ENCODE assay signal across 15 cellular contexts in the genomic region with DNA sequence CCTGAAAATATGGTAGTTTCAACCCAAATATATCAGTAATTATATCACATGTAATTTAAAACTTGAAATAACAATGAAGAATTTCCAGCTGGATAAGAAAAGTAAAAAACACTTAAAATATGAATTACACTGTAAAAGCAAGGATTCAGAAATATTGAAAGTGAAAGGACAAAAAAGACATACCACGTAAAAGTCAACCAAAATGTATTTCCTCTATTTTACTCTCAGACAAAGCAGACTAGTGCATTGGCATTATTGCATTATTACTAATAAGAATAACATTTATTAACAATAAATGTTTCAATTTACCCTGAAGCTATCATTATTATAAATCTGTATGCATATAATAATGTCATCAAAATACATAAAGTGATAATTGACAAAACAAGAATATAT.
A peak's percentile ranks its signal among the peaks of the same experiment; 100 is the strongest.
DNase-seq lines count a peak whose midpoint lies in the region; ATAC-seq, FAIRE-seq and TF ChIP-seq lines count a peak whose summit lies in the region.
"Had no signal": no experiment of that assay in that cellular context is flagged by ENCODE, and none has a peak within 500 bp of the region (broad histone marks: within the 10 kb centered on the region; RNA-seq: fewer than 3 reads in every experiment).

No MANE protein-coding gene starts in this region.

- POLR2A ChIA-PET in GM12878 (lab: Charles Lee), result interaction anchor here (1.0 kb wide), 1 partner anchor 226 kb away, joined by 3 read pairs; no protein-coding TSS in a partner anchor

- RAD21 ChIA-PET in GM12878 (lab: Charles Lee; ENCODE audit: unreplicated experiment), result interaction anchor here (0.7 to 1.4 kb wide), 9 partner anchors 12 to 445 kb away, joined by 3 to 5 read pairs (median 3); a partner anchor contains a TSS

- peak overlapping the region; percentile 33; the same call in 1 of the 2 replicates for H3K4me2 ChIP-seq in GM12878 (ENCODE audit: control insufficient read depth, insufficient read depth)
- H3K4me2 ChIP-seq: neural progenitor cell had no signal

- no peak overlapping the region; the same call in 1 of the 2 replicates for H2AFZ ChIP-seq in GM12878 (ENCODE audit: control insufficient read depth, low read depth, low read length)

- no peaks in the 10 kb centered on the region for H4K20me1 ChIP-seq in GM12878 (ENCODE audit: control insufficient read depth, insufficient read depth)

- H3K4me1 ChIP-seq in GM12878 (ENCODE audit: control insufficient read depth, insufficient read depth, low read length), result peaks cover 9% of the 10 kb centered on the region
- H3K4me1 ChIP-seq: neural progenitor cell, tibial artery had no signal

- CTCF ChIA-PET in GM12878 (lab: Yijun Ruan, JAX), result interaction anchor here (0.8 to 1.5 kb wide), 9 partner anchors 9 to 456 kb away, joined by 3 to 4 read pairs (median 3); no protein-coding TSS in a partner anchor

- intact Hi-C loops in GM12878 (cut with micrococcal nuclease; ENCODE audit: unreplicated experiment), result loop anchor here (5.0 kb wide), 1 partner anchor 444 kb away; no protein-coding TSS in a partner anchor

- SMC1A ChIA-PET in GM12878 (lab: Charles Lee; ENCODE audit: uncharacterized antibody, unreplicated experiment), result interaction anchor here (0.7 to 5.2 kb wide), 23 partner anchors 9 to 735 kb away, joined by 3 to 35 read pairs (median 4); no protein-coding TSS in a partner anchor

- H3K27me3 ChIP-seq in GM12878 (replicated peaks in 1 of 2; ENCODE audit: control insufficient read depth in 2 of 2, insufficient read depth in 2 of 2, low read length in 1 of 2) (no peaks in the 10 kb centered on the region), brain microvascular endothelial cell (replicated peaks) (no peaks in the 10 kb centered on the region)
- H3K27me3 ChIP-seq: cardiac muscle cell, neural progenitor cell, tibial artery had no signal

- H3K36me3 ChIP-seq in GM12878 (ENCODE audit: control insufficient read depth in 2 of 2, insufficient read depth in 2 of 2, low read length in 1 of 2) (no peaks in the 10 kb centered on the region), brain microvascular endothelial cell (replicated peaks) (no peaks in the 10 kb centered on the region)
- H3K36me3 ChIP-seq: cardiac muscle cell, neural progenitor cell, tibial artery, WERI-Rb-1 had no signal

- H3K4me3 ChIP-seq in GM12878 (no peak overlapping the region), brain microvascular endothelial cell (ENCODE audit: low read depth, low read length) (no peak overlapping the region)
- H3K4me3 ChIP-seq: cardiac muscle cell, neural progenitor cell, skin epidermis, tibial artery had no signal

- TF ChIP-seq RAD21 in GM12878 (IDR thresholded peaks at IDR 0.05; ENCODE audit: insufficient read depth, low read depth, low read length), result no peak

- H3K79me2 ChIP-seq in GM12878 (ENCODE audit: control insufficient read depth, insufficient read depth, low read length), result no peaks in the 10 kb centered on the region

- no TSS peak for BruUV-seq in GM12878 (replicated peaks; lab: Mats Ljungman, UMichigan)

- DNase-seq in GM12878 (ENCODE audit: low read depth, low spot score), result no peak
- DNase-seq in brain microvascular endothelial cell, result no peak
- no peak for DNase-seq in 8988T
- no peak for DNase-seq in NCI-H1105 (lab: John Stamatoyannopoulos, UW)
- DNase-seq: left ventricle myocardium superior, Right ventricle myocardium superior, tibial artery, WERI-Rb-1 had no signal

- TF ChIP-seq CTCF in GM12878 (IDR thresholded peaks at IDR 0.05 in 2 of 3, conservative IDR thresholded peaks at IDR 0.05 in 1 of 3; ENCODE audit: control insufficient read depth in 2 of 3, extremely low read depth in 1 of 3, insufficient read depth in 1 of 3, low read depth in 3 of 3, low read length in 3 of 3) (no peak), brain microvascular endothelial cell (IDR thresholded peaks at IDR 0.05; ENCODE audit: low read depth, low read length, missing control alignments) (no peak)

- WGBS in GM12878 (ENCODE audit: insufficient coverage, insufficient replicate concordance, low lambda C conversion rate, missing lambda C conversion rate), result 0% methylated on average over 1 of the region's 1 CpG

- H3K9me3 ChIP-seq in GM12878 (replicated peaks; ENCODE audit: control insufficient read depth, insufficient read depth, low read length), result no peaks in the 10 kb centered on the region
- H3K9me3 ChIP-seq: tibial artery had no signal

- no peak for FAIRE-seq in GM12878 (lab: Jason Lieb, UNC)

- no peak overlapping the region for H3K9ac ChIP-seq in GM12878 (ENCODE audit: control insufficient read depth, insufficient read depth, low read length)
- H3K9ac ChIP-seq: neural progenitor cell had no signal

- ATAC-seq in GM18499 (IDR thresholded peaks at IDR 0.05; ENCODE audit: insufficient read depth, unreplicated experiment) (peak; percentile 30), GM19438 (IDR thresholded peaks at IDR 0.05; ENCODE audit: low read depth, unreplicated experiment) (peak; percentile 51), HG03139 (IDR thresholded peaks at IDR 0.05; ENCODE audit: unreplicated experiment) (peak; percentile 48), GM12878 (peak; percentile 74)
- ATAC-seq: left ventricle myocardium superior had no signal

- H3K27ac ChIP-seq in GM12878 (ENCODE audit: control insufficient read depth, insufficient read depth) (no peak overlapping the region), brain microvascular endothelial cell (no peak overlapping the region)
- H3K27ac ChIP-seq: cardiac muscle cell, epithelial cell of prostate, neural progenitor cell, tibial artery, WERI-Rb-1 had no signal

- no peak for TF ChIP-seq EP300 in GM12878 (IDR thresholded peaks at IDR 0.05; ENCODE audit: borderline replicate concordance in 1 of 2, control insufficient read depth in 1 of 2, low read depth in 2 of 2, low read length in 2 of 2)

- TF ChIP-seq POLR2A in GM12878 (IDR thresholded peaks at IDR 0.05; ENCODE audit: low read depth, low read length), result no peak

- in situ Hi-C loops in GM12878 (cut with MboI), result no loop called here
- in situ Hi-C loops in brain microvascular endothelial cell (cut with HindIII; ENCODE audit: low pct_ligation_motif_present, low sequenced_read_pairs), result no loop called here

TF ChIP-seq in GM12878, 131 proteins besides CTCF, POLR2A, EP300 and RAD21:
- TF ChIP-seq CREM (IDR thresholded peaks at IDR 0.05; ENCODE audit: low read depth), result 0 out of 2 replicates have a peak, but pooled peaks have one; percentile 6
- no peak for TF ChIP-seq WRNIP1 (IDR thresholded peaks at IDR 0.05; ENCODE audit: borderline replicate concordance, low read depth, low read length)
